Comparison of ENCODE assay signal across 1 cellular context in the genomic region with DNA sequence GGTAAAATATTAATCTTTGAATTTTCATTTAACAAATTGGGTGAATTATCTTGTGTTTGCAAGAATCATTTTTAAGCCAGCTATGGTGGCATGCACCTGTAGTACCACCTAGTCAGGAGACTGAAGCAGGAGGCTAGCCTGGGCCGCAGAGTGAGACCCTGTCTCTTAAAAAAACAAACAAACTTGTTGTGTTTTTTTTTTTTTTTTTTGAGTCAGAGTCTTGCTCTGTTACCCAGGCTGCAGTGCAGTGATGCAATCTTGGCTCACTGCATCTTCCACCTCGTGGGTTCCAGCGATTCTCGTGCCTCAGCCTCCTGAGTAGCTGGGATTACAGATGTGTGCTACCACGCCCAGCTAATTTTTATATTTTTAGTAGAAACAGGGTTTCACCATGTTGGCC.
TF ChIP-seq lines count a peak whose summit lies in the region.

No MANE protein-coding gene starts in this region.

TF ChIP-seq in HEK293, 187 proteins besides CTCF, POLR2A, EP300 and RAD21:
- TF ChIP-seq SCRT2 (tag by site-specific recombination; IDR thresholded peaks at IDR 0.05): 0 out of 2 replicates have a peak, but pooled peaks have one; percentile 55
- 0 out of 2 replicates have a peak, but pooled peaks have one; percentile 19 for TF ChIP-seq SCRT1 (tag by site-specific recombination; IDR thresholded peaks at IDR 0.05; ENCODE audit: borderline replicate concordance)
- peak; percentile 55; the same call in 1 of the 2 replicates for TF ChIP-seq ZBTB17 (tag by site-specific recombination; IDR thresholded peaks at IDR 0.05)
- no peak for TF ChIP-seq TRIM28 (IDR thresholded peaks at IDR 0.05; ENCODE audit: borderline replicate concordance, low read length)
- TF ChIP-seq ZNF341 (tag by site-specific recombination; IDR thresholded peaks at IDR 0.05; ENCODE audit: low read depth): no peak
- TF ChIP-seq, protein P1, sequence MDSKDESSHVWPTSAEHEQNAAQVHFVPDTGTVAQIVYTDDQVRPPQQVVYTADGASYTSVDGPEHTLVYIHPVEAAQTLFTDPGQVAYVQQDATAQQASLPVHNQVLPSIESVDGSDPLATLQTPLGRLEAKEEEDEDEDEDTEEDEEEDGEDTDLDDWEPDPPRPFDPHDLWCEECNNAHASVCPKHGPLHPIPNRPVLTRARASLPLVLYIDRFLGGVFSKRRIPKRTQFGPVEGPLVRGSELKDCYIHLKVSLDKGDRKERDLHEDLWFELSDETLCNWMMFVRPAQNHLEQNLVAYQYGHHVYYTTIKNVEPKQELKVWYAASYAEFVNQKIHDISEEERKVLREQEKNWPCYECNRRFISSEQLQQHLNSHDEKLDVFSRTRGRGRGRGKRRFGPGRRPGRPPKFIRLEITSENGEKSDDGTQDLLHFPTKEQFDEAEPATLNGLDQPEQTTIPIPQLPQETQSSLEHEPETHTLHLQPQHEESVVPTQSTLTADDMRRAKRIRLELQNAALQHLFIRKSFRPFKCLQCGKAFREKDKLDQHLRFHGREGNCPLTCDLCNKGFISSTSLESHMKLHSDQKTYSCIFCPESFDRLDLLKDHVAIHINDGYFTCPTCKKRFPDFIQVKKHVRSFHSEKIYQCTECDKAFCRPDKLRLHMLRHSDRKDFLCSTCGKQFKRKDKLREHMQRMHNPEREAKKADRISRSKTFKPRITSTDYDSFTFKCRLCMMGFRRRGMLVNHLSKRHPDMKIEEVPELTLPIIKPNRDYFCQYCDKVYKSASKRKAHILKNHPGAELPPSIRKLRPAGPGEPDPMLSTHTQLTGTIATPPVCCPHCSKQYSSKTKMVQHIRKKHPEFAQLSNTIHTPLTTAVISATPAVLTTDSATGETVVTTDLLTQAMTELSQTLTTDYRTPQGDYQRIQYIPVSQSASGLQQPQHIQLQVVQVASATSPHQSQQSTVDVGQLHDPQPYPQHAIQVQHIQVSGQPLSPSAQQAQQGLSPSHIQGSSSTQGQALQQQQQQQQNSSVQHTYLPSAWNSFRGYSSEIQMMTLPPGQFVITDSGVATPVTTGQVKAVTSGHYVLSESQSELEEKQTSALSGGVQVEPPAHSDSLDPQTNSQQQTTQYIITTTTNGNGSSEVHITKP (tag by site-specific recombination; IDR thresholded peaks at IDR 0.05): 0 out of 2 replicates have a peak, but pooled peaks have one; percentile 35
- TF ChIP-seq, protein P2, sequence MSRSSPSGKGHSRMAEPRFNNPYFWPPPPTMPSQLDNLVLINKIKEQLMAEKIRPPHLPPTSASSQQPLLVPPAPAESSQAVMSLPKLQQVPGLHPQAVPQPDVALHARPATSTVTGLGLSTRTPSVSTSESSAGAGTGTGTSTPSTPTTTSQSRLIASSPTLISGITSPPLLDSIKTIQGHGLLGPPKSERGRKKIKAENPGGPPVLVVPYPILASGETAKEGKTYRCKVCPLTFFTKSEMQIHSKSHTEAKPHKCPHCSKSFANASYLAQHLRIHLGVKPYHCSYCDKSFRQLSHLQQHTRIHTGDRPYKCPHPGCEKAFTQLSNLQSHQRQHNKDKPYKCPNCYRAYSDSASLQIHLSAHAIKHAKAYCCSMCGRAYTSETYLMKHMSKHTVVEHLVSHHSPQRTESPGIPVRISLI (tag by site-specific recombination; IDR thresholded peaks at IDR 0.05): 0 out of 2 replicates have a peak, but pooled peaks have one; percentile 57
- TF ChIP-seq, protein P3, sequence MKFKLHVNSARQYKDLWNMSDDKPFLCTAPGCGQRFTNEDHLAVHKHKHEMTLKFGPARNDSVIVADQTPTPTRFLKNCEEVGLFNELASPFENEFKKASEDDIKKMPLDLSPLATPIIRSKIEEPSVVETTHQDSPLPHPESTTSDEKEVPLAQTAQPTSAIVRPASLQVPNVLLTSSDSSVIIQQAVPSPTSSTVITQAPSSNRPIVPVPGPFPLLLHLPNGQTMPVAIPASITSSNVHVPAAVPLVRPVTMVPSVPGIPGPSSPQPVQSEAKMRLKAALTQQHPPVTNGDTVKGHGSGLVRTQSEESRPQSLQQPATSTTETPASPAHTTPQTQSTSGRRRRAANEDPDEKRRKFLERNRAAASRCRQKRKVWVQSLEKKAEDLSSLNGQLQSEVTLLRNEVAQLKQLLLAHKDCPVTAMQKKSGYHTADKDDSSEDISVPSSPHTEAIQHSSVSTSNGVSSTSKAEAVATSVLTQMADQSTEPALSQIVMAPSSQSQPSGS (tag by site-specific recombination; IDR thresholded peaks at IDR 0.05; ENCODE audit: low read depth): 0 out of 2 replicates have a peak, but pooled peaks have one; percentile 35
- TF ChIP-seq OSR2 (tag by site-specific recombination; IDR thresholded peaks at IDR 0.05): peak; percentile 29; the same call in 1 of the 2 replicates
